ENCODE assay signal across 1 cellular context in genomic region chr1:61053281-61053711, GRCh38.
TF ChIP-seq lines count a peak whose summit lies in the region.

No MANE protein-coding gene starts in this region.

TF ChIP-seq in HepG2, 621 proteins besides CTCF, POLR2A, EP300 and RAD21 (continued from another document):
- no peak for TF ChIP-seq THAP7 (CRISPR knock-in tag; IDR thresholded peaks at IDR 0.05)
- TF ChIP-seq ZNF101 (CRISPR knock-in tag; IDR thresholded peaks at IDR 0.05; ENCODE audit: borderline replicate concordance, low read depth), result no peak
- no peak for TF ChIP-seq REST (IDR thresholded peaks at IDR 0.05; ENCODE audit: borderline replicate concordance in 1 of 2, low read depth in 1 of 2, low read length in 2 of 2)
- TF ChIP-seq SALL2 (CRISPR knock-in tag; IDR thresholded peaks at IDR 0.05), result no peak
- TF ChIP-seq ZNF577 (CRISPR knock-in tag; IDR thresholded peaks at IDR 0.05; ENCODE audit: borderline replicate concordance, low read depth), result no peak
- TF ChIP-seq CBX2 (IDR thresholded peaks at IDR 0.05; ENCODE audit: low read depth, low read length), result peak; percentile 92
- no peak for TF ChIP-seq CBX2 (CRISPR knock-in tag; IDR thresholded peaks at IDR 0.05; ENCODE audit: low read depth)
- TF ChIP-seq HOXA7 (CRISPR knock-in tag; IDR thresholded peaks at IDR 0.05), result no peak
- TF ChIP-seq ZNF790 (CRISPR knock-in tag; IDR thresholded peaks at IDR 0.05; ENCODE audit: borderline replicate concordance), result no peak
- TF ChIP-seq ZNF326 (CRISPR knock-in tag; IDR thresholded peaks at IDR 0.05; ENCODE audit: borderline replicate concordance), result no peak
- TF ChIP-seq ZNF543 (CRISPR knock-in tag; IDR thresholded peaks at IDR 0.05), result 0 out of 2 replicates have a peak, but pooled peaks have one; percentile 6
